In the genomic region with DNA sequence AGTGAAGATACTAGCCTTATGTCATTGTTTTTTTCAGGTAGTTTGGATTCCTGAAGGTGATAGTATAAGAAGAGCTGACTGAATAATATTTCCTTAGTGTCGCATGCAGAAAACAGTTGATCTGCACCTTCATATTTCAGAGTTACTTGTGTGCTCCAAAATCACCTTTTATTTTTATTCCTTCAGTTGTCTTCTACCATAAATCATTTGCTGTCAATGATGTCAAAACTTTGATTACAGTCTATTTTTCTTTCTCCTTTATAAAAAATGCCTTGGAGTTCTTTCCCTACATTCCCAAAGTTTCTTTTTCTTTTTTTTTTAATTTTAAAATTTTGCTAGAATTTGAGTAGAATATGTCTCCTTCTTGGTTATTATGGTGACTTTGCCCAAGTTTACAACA, we compare ENCODE assay signal across 29 cellular contexts.
"Had no signal": no experiment of that assay in that cellular context is flagged by ENCODE, and none has a peak within 500 bp of the region (broad histone marks: within the 10 kb centered on the region; RNA-seq: fewer than 3 reads in every experiment).

No MANE protein-coding gene starts in this region.

- FAIRE-seq: urothelium cell line had no signal

- ATAC-seq: natural killer cell; psoas muscle; right cardiac atrium; right lobe of liver; stimulated activated effector memory CD8-positive, alpha-beta T cell treated with anti-CD3 and anti-CD28 coated beads, Interleukin-12 subunit alpha, Interleukin-12 subunit beta, amount 100 ng/mL, for 72 hours; stimulated activated naive B cell treated with anti-CD40 and anti-IgM and Interleukin-4, amounts not matched to agents 10 μg/mL and 1 μg/mL and 100 μg/mL, for 72 hours had no signal

- H3K4me1 Mint-ChIP-seq: natural killer cell; nephron; neural progenitor cell; stimulated activated effector memory CD8-positive, alpha-beta T cell treated with anti-CD3 and anti-CD28 coated beads, Interleukin-12 subunit alpha, Interleukin-12 subunit beta, amount 100 ng/mL, for 72 hours; stimulated activated naive B cell treated with anti-CD40 and anti-IgM and Interleukin-4, amounts not matched to agents 10 μg/mL and 1 μg/mL and 100 μg/mL, for 72 hours had no signal

- H3K27me3 ChIP-seq: neural progenitor cell, ovary, right lobe of liver, sigmoid colon, stomach, thyroid gland, tibial nerve, upper lobe of left lung, vagina had no signal

- H3K4me3 ChIP-seq: neural progenitor cell, ovary, psoas muscle, right lobe of liver, sigmoid colon, stomach, thoracic aorta, thyroid gland, tibial nerve, upper lobe of left lung, vagina had no signal

- H3K36me3 ChIP-seq: neural progenitor cell, ovary, right lobe of liver, sigmoid colon, stomach, thoracic aorta, thyroid gland, tibial nerve, upper lobe of left lung, vagina had no signal

- H3K9ac ChIP-seq: neural progenitor cell, parathyroid adenoma had no signal

- H3K36me3 Mint-ChIP-seq: stimulated activated effector memory CD8-positive, alpha-beta T cell treated with anti-CD3 and anti-CD28 coated beads, Interleukin-12 subunit alpha, Interleukin-12 subunit beta, amount 100 ng/mL, for 72 hours; stimulated activated naive B cell treated with anti-CD40 and anti-IgM and Interleukin-4, amounts not matched to agents 10 μg/mL and 1 μg/mL and 100 μg/mL, for 72 hours had no signal

- DNase-seq: natural killer cell; occipital lobe; ovary; posterior cingulate gyrus; psoas muscle; right cardiac atrium; right lobe of liver; sigmoid colon; small intestine; stimulated activated CD4-positive, alpha-beta T cell treated with anti-CD3 and anti-CD28 coated beads, Interleukin-15, amount 100 ng/mL, for 24 hours; stimulated activated CD4-positive, alpha-beta T cell treated with anti-CD3 and anti-CD28 coated beads, Interleukin-2, amount 100 ng/mL, for 24 hours; stimulated activated CD4-positive, alpha-beta T cell treated with anti-CD3 and anti-CD28 coated beads, Interleukin-2, amount 100 ng/mL, for 48 hours; stimulated activated CD4-positive, alpha-beta T cell treated with anti-CD3 and anti-CD28 coated beads, Interleukin-4, amount 100 ng/mL, for 24 hours; stimulated activated naive B cell treated with anti-CD40 and anti-IgM and Interleukin-4, amounts not matched to agents 10 μg/mL and 1 μg/mL and 100 μg/mL, for 72 hours; stimulated activated naive CD4-positive, alpha-beta T cell treated with Interleukin-2 at 50 U/mL for 16 hours; stomach; thyroid gland; trophoblast cell; upper lobe of left lung had no signal

- H3K4me3 Mint-ChIP-seq: natural killer cell; nephron; neural progenitor cell; stimulated activated effector memory CD8-positive, alpha-beta T cell treated with anti-CD3 and anti-CD28 coated beads, Interleukin-12 subunit alpha, Interleukin-12 subunit beta, amount 100 ng/mL, for 72 hours; stimulated activated naive B cell treated with anti-CD40 and anti-IgM and Interleukin-4, amounts not matched to agents 10 μg/mL and 1 μg/mL and 100 μg/mL, for 72 hours; stimulated activated naive CD8-positive, alpha-beta T cell treated with anti-CD3 and anti-CD28 coated beads, Interleukin-15, Interleukin-2, amounts not matched to agents 100 ng/mL and 50 ng/mL, for 24 hours had no signal

- H3K27ac Mint-ChIP-seq: natural killer cell; neural progenitor cell; progenitor cell of endocrine pancreas; stimulated activated effector memory CD8-positive, alpha-beta T cell treated with anti-CD3 and anti-CD28 coated beads, Interleukin-12 subunit alpha, Interleukin-12 subunit beta, amount 100 ng/mL, for 72 hours; stimulated activated naive B cell treated with anti-CD40 and anti-IgM and Interleukin-4, amounts not matched to agents 10 μg/mL and 1 μg/mL and 100 μg/mL, for 72 hours; stimulated activated naive CD8-positive, alpha-beta T cell treated with anti-CD3 and anti-CD28 coated beads, Interleukin-15, Interleukin-2, amounts not matched to agents 100 ng/mL and 50 ng/mL, for 24 hours had no signal

- H3K27ac ChIP-seq: neural progenitor cell, ovary, parathyroid adenoma, psoas muscle, right lobe of liver, sigmoid colon, stomach, thoracic aorta, thyroid gland, tibial nerve, upper lobe of left lung, vagina had no signal

- H3K9me3 Mint-ChIP-seq: nephron had no signal

- H3K4me2 ChIP-seq: neural progenitor cell had no signal

- H3K27me3 Mint-ChIP-seq: progenitor cell of endocrine pancreas; stimulated activated naive B cell treated with anti-CD40 and anti-IgM and Interleukin-4, amounts not matched to agents 10 μg/mL and 1 μg/mL and 100 μg/mL, for 72 hours; stimulated activated naive CD8-positive, alpha-beta T cell treated with anti-CD3 and anti-CD28 coated beads, Interleukin-15, Interleukin-2, amounts not matched to agents 100 ng/mL and 50 ng/mL, for 24 hours had no signal

- H3K79me2 ChIP-seq: parathyroid adenoma had no signal

- H3K4me1 ChIP-seq: parathyroid adenoma, psoas muscle, right lobe of liver, sigmoid colon, tibial nerve, upper lobe of left lung, vagina had no signal

- H2AFZ ChIP-seq: neural progenitor cell, parathyroid adenoma had no signal

- H3K9me3 ChIP-seq: ovary, psoas muscle, right lobe of liver, sigmoid colon, thoracic aorta, thyroid gland, tibial nerve, upper lobe of left lung, vagina had no signal
